Comparison of ENCODE assay signal across 39 cellular contexts in the genomic region with DNA sequence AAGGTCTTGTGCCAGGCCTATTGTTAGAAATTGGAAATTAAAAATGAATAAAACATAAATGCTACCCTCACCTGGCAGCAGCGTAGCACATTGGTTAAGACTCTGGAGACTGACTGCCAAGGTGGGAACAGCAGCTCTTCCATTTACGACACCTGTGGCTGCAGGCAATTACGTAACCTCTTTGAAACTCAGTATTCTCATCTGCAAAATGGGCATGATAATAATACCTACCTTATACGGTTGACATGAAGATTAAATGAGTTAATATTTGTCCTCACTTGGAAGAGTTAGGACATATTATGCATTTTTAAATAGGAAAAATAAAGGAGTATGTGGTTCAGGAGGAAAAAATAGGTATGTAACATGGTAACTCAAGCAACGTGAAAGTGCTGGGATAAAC.
"Had no signal": no experiment of that assay in that cellular context is flagged by ENCODE, and none has a peak within 500 bp of the region (broad histone marks: within the 10 kb centered on the region; RNA-seq: fewer than 3 reads in every experiment).

No MANE protein-coding gene starts in this region.

- H3K4me1 ChIP-seq: ascending aorta had no signal

- H3K9me3 ChIP-seq: ascending aorta had no signal

- H3K27me3 ChIP-seq: ascending aorta, cardiac muscle cell had no signal

- H3K4me3 Mint-ChIP-seq: activated B cell treated with CpG ODN at 0.5 μM for 24 hours; activated CD4-positive, alpha-beta memory T cell treated with anti-CD3 and anti-CD28 coated beads, Interleukin-2, amount 10 ng/mL, durations not matched to agents 7 days and 5 days; activated CD4-positive, alpha-beta T cell treated with anti-CD3 and anti-CD28 coated beads for 36 hours; activated CD4-positive, alpha-beta T cell treated with anti-CD3 and anti-CD28 coated beads, Interleukin-2, amount 10 ng/mL, durations not matched to agents 7 days and 5 days; activated CD8-positive, alpha-beta memory T cell treated with anti-CD3 and anti-CD28 coated beads, Interleukin-2, amount 10 ng/mL, durations not matched to agents 7 days and 5 days; activated CD8-positive, alpha-beta T cell treated with anti-CD3 and anti-CD28 coated beads, Interleukin-2, amount 10 ng/mL, durations not matched to agents 7 days and 5 days; activated naive CD4-positive, alpha-beta T cell treated with anti-CD3 and anti-CD28 coated beads, Interleukin-2, amount 10 ng/mL, durations not matched to agents 7 days and 5 days; activated naive CD4-positive, alpha-beta T cell treated with anti-CD3 and anti-CD28 coated beads, Interleukin-2, amount 50 U/mL, for 24 hours; activated naive CD8-positive, alpha-beta T cell; activated naive CD8-positive, alpha-beta T cell treated with anti-CD3 and anti-CD28 coated beads, Interleukin-2, amount 10 ng/mL, durations not matched to agents 7 days and 5 days; activated naive CD8-positive, alpha-beta T cell treated with anti-CD3 and anti-CD28 coated beads, Interleukin-2, amount 50 U/mL, for 24 hours; activated T-cell treated with anti-CD3 and anti-CD28 coated beads, Interleukin-2, amount 50 U/mL, for 24 hours; brain; central memory CD8-positive, alpha-beta T cell; T-helper 1 cell treated with Interleukin-12 subunit alpha and Interleukin-12 subunit beta and Interleukin-4 antibody, amounts not matched to agents 30 μg/mL and 1 μg/mL, for 36 hours; T-helper 2 cell treated with Interferon-gamma antibody and Interleukin-4, amounts not matched to agents 5 μg/mL and 100 μg/mL, for 36 hours had no signal

- H3K27ac Mint-ChIP-seq: activated B cell treated with CpG ODN at 0.5 μM for 24 hours; activated CD4-positive, alpha-beta memory T cell treated with anti-CD3 and anti-CD28 coated beads, Interleukin-2, amount 10 ng/mL, durations not matched to agents 7 days and 5 days; activated CD4-positive, alpha-beta T cell treated with anti-CD3 and anti-CD28 coated beads for 36 hours; activated CD4-positive, alpha-beta T cell treated with anti-CD3 and anti-CD28 coated beads, Interleukin-2, amount 10 ng/mL, durations not matched to agents 7 days and 5 days; activated CD8-positive, alpha-beta memory T cell treated with anti-CD3 and anti-CD28 coated beads, Interleukin-2, amount 10 ng/mL, durations not matched to agents 7 days and 5 days; activated CD8-positive, alpha-beta T cell treated with anti-CD3 and anti-CD28 coated beads, Interleukin-2, amount 10 ng/mL, durations not matched to agents 7 days and 5 days; activated naive CD4-positive, alpha-beta T cell treated with anti-CD3 and anti-CD28 coated beads, Interleukin-2, amount 10 ng/mL, durations not matched to agents 7 days and 5 days; activated naive CD4-positive, alpha-beta T cell treated with anti-CD3 and anti-CD28 coated beads, Interleukin-2, amount 50 U/mL, for 24 hours; activated naive CD8-positive, alpha-beta T cell; activated naive CD8-positive, alpha-beta T cell treated with anti-CD3 and anti-CD28 coated beads, Interleukin-2, amount 10 ng/mL, durations not matched to agents 7 days and 5 days; activated naive CD8-positive, alpha-beta T cell treated with anti-CD3 and anti-CD28 coated beads, Interleukin-2, amount 50 U/mL, for 24 hours; activated T-cell treated with anti-CD3 and anti-CD28 coated beads, Interleukin-2, amount 50 U/mL, for 24 hours; activated T-helper 2 cell treated with anti-CD3 and anti-CD28 coated beads, Interferon-gamma antibody, Interleukin-2, Interleukin-4, amounts not matched to agents 10 μg/mL and 5 μg/mL and 100 μg/mL, durations not matched to agents 14 hours and 24 hours and 36 hours; T-helper 1 cell treated with Interleukin-12 subunit alpha and Interleukin-12 subunit beta and Interleukin-4 antibody, amounts not matched to agents 30 μg/mL and 1 μg/mL, for 36 hours; T-helper 2 cell treated with Interferon-gamma antibody and Interleukin-4, amounts not matched to agents 5 μg/mL and 100 μg/mL, for 36 hours had no signal

- H3K4me3 ChIP-seq: ascending aorta, cardiac muscle cell had no signal

- FAIRE-seq: bronchial epithelial cell, TTC549 had no signal

- H3K9me3 Mint-ChIP-seq: activated B cell treated with CpG ODN at 0.5 μM for 24 hours; activated CD4-positive, alpha-beta memory T cell treated with anti-CD3 and anti-CD28 coated beads, Interleukin-2, amount 10 ng/mL, durations not matched to agents 7 days and 5 days; activated CD4-positive, alpha-beta T cell treated with anti-CD3 and anti-CD28 coated beads, Interleukin-2, amount 10 ng/mL, durations not matched to agents 7 days and 5 days; activated naive CD4-positive, alpha-beta T cell treated with anti-CD3 and anti-CD28 coated beads, Interleukin-2, amount 10 ng/mL, durations not matched to agents 7 days and 5 days; activated naive CD4-positive, alpha-beta T cell treated with anti-CD3 and anti-CD28 coated beads, Interleukin-2, amount 50 U/mL, for 24 hours; activated naive CD8-positive, alpha-beta T cell treated with anti-CD3 and anti-CD28 coated beads, Interleukin-2, amount 10 ng/mL, durations not matched to agents 7 days and 5 days; activated naive CD8-positive, alpha-beta T cell treated with anti-CD3 and anti-CD28 coated beads, Interleukin-2, amount 50 U/mL, for 24 hours; activated T-cell treated with anti-CD3 and anti-CD28 coated beads, Interleukin-2, amount 50 U/mL, for 24 hours; activated T-helper 2 cell treated with anti-CD3 and anti-CD28 coated beads, Interferon-gamma antibody, Interleukin-2, Interleukin-4, amounts not matched to agents 10 μg/mL and 5 μg/mL and 100 μg/mL, durations not matched to agents 14 hours and 24 hours and 36 hours; central memory CD8-positive, alpha-beta T cell; T-helper 1 cell treated with Interleukin-12 subunit alpha and Interleukin-12 subunit beta and Interleukin-4 antibody, amounts not matched to agents 30 μg/mL and 1 μg/mL, for 36 hours; T-helper 2 cell treated with Interferon-gamma antibody and Interleukin-4, amounts not matched to agents 5 μg/mL and 100 μg/mL, for 36 hours had no signal

- ATAC-seq: activated CD4-positive, alpha-beta T cell treated with anti-CD3 and anti-CD28 coated beads for 36 hours; activated CD4-positive, CD25-positive, alpha-beta regulatory T cell treated with anti-CD3 and anti-CD28 coated beads, Interleukin-2, amount 50 U/mL, for 24 hours; activated CD8-positive, alpha-beta memory T cell treated with anti-CD3 and anti-CD28 coated beads, Interleukin-2, amount 10 ng/mL, durations not matched to agents 7 days and 5 days; activated CD8-positive, alpha-beta T cell treated with anti-CD3 and anti-CD28 coated beads, Interleukin-2, amount 10 ng/mL, durations not matched to agents 7 days and 5 days; activated naive CD8-positive, alpha-beta T cell treated with anti-CD3 and anti-CD28 coated beads, Interleukin-2, amount 50 U/mL, for 24 hours had no signal

- H3K4me1 Mint-ChIP-seq: activated B cell treated with CpG ODN at 0.5 μM for 24 hours; activated CD4-positive, alpha-beta memory T cell treated with anti-CD3 and anti-CD28 coated beads, Interleukin-2, amount 10 ng/mL, durations not matched to agents 7 days and 5 days; activated CD4-positive, alpha-beta T cell treated with anti-CD3 and anti-CD28 coated beads for 36 hours; activated CD4-positive, alpha-beta T cell treated with anti-CD3 and anti-CD28 coated beads, Interleukin-2, amount 10 ng/mL, durations not matched to agents 7 days and 5 days; activated CD8-positive, alpha-beta memory T cell treated with anti-CD3 and anti-CD28 coated beads, Interleukin-2, amount 10 ng/mL, durations not matched to agents 7 days and 5 days; activated naive CD4-positive, alpha-beta T cell treated with anti-CD3 and anti-CD28 coated beads, Interleukin-2, amount 10 ng/mL, durations not matched to agents 7 days and 5 days had no signal

- H3K27me3 Mint-ChIP-seq: activated naive CD8-positive, alpha-beta T cell treated with anti-CD3 and anti-CD28 coated beads, Interleukin-2, amount 10 ng/mL, durations not matched to agents 7 days and 5 days had no signal

- DNase-seq: activated B cell treated with CpG ODN at 0.5 μM for 24 hours; activated CD4-positive, alpha-beta memory T cell treated with anti-CD3 and anti-CD28 coated beads, Interleukin-2, amount 10 ng/mL, durations not matched to agents 7 days and 5 days; activated CD4-positive, alpha-beta T cell treated with anti-CD3 and anti-CD28 coated beads for 1 hour; activated CD4-positive, alpha-beta T cell treated with anti-CD3 and anti-CD28 coated beads for 36 hours; activated CD4-positive, alpha-beta T cell treated with anti-CD3 and anti-CD28 coated beads for 48 hours; activated CD4-positive, alpha-beta T cell treated with anti-CD3 and anti-CD28 coated beads, Interleukin-2, amount 10 ng/mL, durations not matched to agents 7 days and 5 days; activated CD4-positive, alpha-beta T cell treated with anti-CD3 and anti-CD28 coated beads, Interleukin-2, amount 50 U/mL, for 48 hours; activated CD8-positive, alpha-beta memory T cell treated with anti-CD3 and anti-CD28 coated beads for 24 hours; activated CD8-positive, alpha-beta memory T cell treated with anti-CD3 and anti-CD28 coated beads, Interleukin-2, amount 10 ng/mL, durations not matched to agents 7 days and 5 days; activated CD8-positive, alpha-beta memory T cell treated with anti-CD3 and anti-CD28 coated beads, Interleukin-2, amount 50 U/mL, for 48 hours; activated CD8-positive, alpha-beta T cell treated with anti-CD3 and anti-CD28 coated beads, Interleukin-2, amount 10 ng/mL, durations not matched to agents 7 days and 5 days; activated effector memory CD4-positive, alpha-beta T cell treated with Interleukin-2 at 50 U/mL for 16 hours; activated gamma-delta T cell; activated naive CD4-positive, alpha-beta T cell treated with anti-CD3 and anti-CD28 coated beads, Interleukin-2, amount 10 ng/mL, durations not matched to agents 7 days and 5 days; activated naive CD4-positive, alpha-beta T cell treated with Interleukin-2 at 50 U/mL for 16 hours; activated naive CD8-positive, alpha-beta T cell treated with anti-CD3 and anti-CD28 coated beads, Interleukin-2, amount 10 ng/mL, durations not matched to agents 7 days and 5 days; activated naive CD8-positive, alpha-beta T cell treated with anti-CD3 and anti-CD28 coated beads, Interleukin-2, amount 50 U/mL, for 24 hours; activated T-cell treated with anti-CD3 and anti-CD28 coated beads, Interleukin-2, amount 50 U/mL, for 24 hours; activated T-cell treated with anti-CD3 and anti-CD28 coated beads, Interleukin-2, amount 50 U/mL, for 48 hours; amygdala; anterior cingulate cortex; caudate nucleus; cerebellar nuclear complex; T-helper 1 cell; T-helper 2 cell; T-helper 9 cell had no signal

- H3K27ac ChIP-seq: ascending aorta, cardiac muscle cell, VCaP had no signal

- H3K36me3 ChIP-seq: ascending aorta, cardiac muscle cell had no signal

- H3K36me3 Mint-ChIP-seq: activated CD8-positive, alpha-beta memory T cell treated with anti-CD3 and anti-CD28 coated beads, Interleukin-2, amount 10 ng/mL, durations not matched to agents 7 days and 5 days; activated naive CD4-positive, alpha-beta T cell treated with anti-CD3 and anti-CD28 coated beads, Interleukin-2, amount 10 ng/mL, durations not matched to agents 7 days and 5 days; activated naive CD4-positive, alpha-beta T cell treated with anti-CD3 and anti-CD28 coated beads, Interleukin-2, amount 50 U/mL, for 24 hours; activated naive CD8-positive, alpha-beta T cell; activated naive CD8-positive, alpha-beta T cell treated with anti-CD3 and anti-CD28 coated beads, Interleukin-2, amount 10 ng/mL, durations not matched to agents 7 days and 5 days; brain had no signal
